1 cellular context compared by ENCODE assay signal in genomic region chr5:141639357-141640050, GRCh38.
TF ChIP-seq lines count a peak whose summit lies in the region.

No MANE protein-coding gene starts in this region.

TF ChIP-seq in K562, 482 proteins besides CTCF, POLR2A, EP300 and RAD21:
- no peak for TF ChIP-seq ZNF766 (CRISPR knock-in tag; conservative IDR thresholded peaks at IDR 0.05)
- peak; percentile 26; the same call in 1 of the 2 replicates for TF ChIP-seq RBFOX2 (IDR thresholded peaks at IDR 0.05; ENCODE audit: low read depth, low read length)
- TF ChIP-seq HNRNPLL (IDR thresholded peaks at IDR 0.05; ENCODE audit: low read depth, low read length, poor library complexity, severe bottlenecking), result no peak
- no peak for TF ChIP-seq ZNF354B (CRISPR knock-in tag; IDR thresholded peaks at IDR 0.05)
- no peak for TF ChIP-seq PPARD (CRISPR knock-in tag; IDR thresholded peaks at IDR 0.05)
- TF ChIP-seq ZKSCAN8 (CRISPR knock-in tag; IDR thresholded peaks at IDR 0.05), result no peak
- peak; percentile 38; the same call in 1 of the 2 replicates for TF ChIP-seq POLR2G (IDR thresholded peaks at IDR 0.05; ENCODE audit: low read depth, low read length)
- no peak for TF ChIP-seq ASH1L (IDR thresholded peaks at IDR 0.05; ENCODE audit: borderline replicate concordance, low read depth, partially characterized antibody)
- no peak for TF ChIP-seq PCBP2 (IDR thresholded peaks at IDR 0.05; ENCODE audit: low read depth, low read length, poor library complexity, severe bottlenecking)
- TF ChIP-seq ZNF696 (CRISPR knock-in tag; conservative IDR thresholded peaks at IDR 0.05), result no peak
